In the genomic region with DNA sequence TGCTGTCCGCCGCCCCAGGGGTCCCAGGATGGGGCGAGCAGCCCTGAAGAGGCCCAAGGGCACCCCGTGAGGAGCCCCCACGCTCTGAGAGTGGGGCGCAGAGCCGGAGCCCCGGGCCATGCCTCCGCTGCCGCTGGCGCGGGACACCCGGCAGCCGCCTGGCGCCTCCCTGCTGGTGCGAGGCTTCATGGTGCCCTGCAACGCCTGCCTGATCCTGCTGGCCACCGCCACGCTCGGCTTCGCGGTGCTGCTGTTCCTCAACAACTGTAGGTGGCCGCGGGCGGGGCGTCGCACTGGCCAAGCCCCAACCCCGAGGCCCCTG, we compare ENCODE assay signal across 9 cellular contexts. TPM values are rescaled to one million over a fixed set of nuclear protein-coding genes. Genes with fewer than 3 reads are reported as not detected.
DNase-seq lines count a peak whose midpoint lies in the region; ATAC-seq and TF ChIP-seq lines count a peak whose summit lies in the region.
"Had no signal": no experiment of that assay in that cellular context is flagged by ENCODE, and none has a peak within 500 bp of the region (broad histone marks: within the 10 kb centered on the region; RNA-seq: fewer than 3 reads in every experiment).

No MANE protein-coding gene starts in this region.

- peak; percentile 46 for DNase-seq in NCI-H146 (lab: John Stamatoyannopoulos, UW)
- no peak for DNase-seq in NCI-H146 treated with DMSO at 0.1 percent for 48 hours (lab: John Stamatoyannopoulos, UW; ENCODE audit: unreplicated experiment)
- no peak for DNase-seq in activated T-helper 1 cell treated with anti-CD3 and anti-CD28 coated beads, Interleukin-12 subunit alpha, Interleukin-12 subunit beta, Interleukin-2, Interleukin-4 antibody, amounts not matched to agents 30 ng/mL and 10 ng/mL and 1 ng/mL, durations not matched to agents 14 hours and 24 hours and 36 hours (ENCODE audit: low spot score)
- peak; percentile 64 for DNase-seq in neural progenitor cell (ENCODE audit: low spot score)
- no peak for DNase-seq in activated CD8-positive, alpha-beta memory T cell treated with anti-CD3 and anti-CD28 coated beads, Interleukin-2, amount 10 ng/mL, durations not matched to agents 7 days and 5 days
- DNase-seq: activated CD4-positive, alpha-beta T cell treated with anti-CD3 and anti-CD28 coated beads, Interleukin-2, amount 50 U/mL, for 4 hours; GDM1 had no signal

- H3K4me1 ChIP-seq in neural progenitor cell = peaks cover 19% of the 10 kb centered on the region

- CTCF ChIA-PET in activated CD8-positive, alpha-beta memory T cell treated with anti-CD3 and anti-CD28 coated beads, Interleukin-2, amount 10 ng/mL, durations not matched to agents 7 days and 5 days (lab: Charles Lee) = interaction anchor here (1.0 to 4.0 kb wide), 6 partner anchors 25 to 257 kb away, joined by 3 to 40 read pairs (median 6); no protein-coding TSS in a partner anchor

- H3K79me2 ChIP-seq in neural progenitor cell (ENCODE audit: low read depth) = peaks cover 8% of the 10 kb centered on the region

- H3K9me3 Mint-ChIP-seq in activated T-helper 1 cell treated with anti-CD3 and anti-CD28 coated beads, Interleukin-12 subunit alpha, Interleukin-12 subunit beta, Interleukin-2, Interleukin-4 antibody, amounts not matched to agents 30 ng/mL and 10 ng/mL and 1 ng/mL, durations not matched to agents 14 hours and 24 hours and 36 hours = no peaks in the 10 kb centered on the region
- H3K9me3 Mint-ChIP-seq in neural progenitor cell = peaks cover 2% of the 10 kb centered on the region
- no peaks in the 10 kb centered on the region for H3K9me3 Mint-ChIP-seq in activated CD8-positive, alpha-beta memory T cell treated with anti-CD3 and anti-CD28 coated beads, Interleukin-2, amount 10 ng/mL, durations not matched to agents 7 days and 5 days (ENCODE audit: low read depth)

- H3K4me3 ChIP-seq in neural progenitor cell = peak overlapping the region; percentile 58

- H3K9me3 ChIP-seq in neural progenitor cell (ENCODE audit: low read depth) = no peaks in the 10 kb centered on the region

- peak overlapping the region; percentile 87 for H3K4me2 ChIP-seq in neural progenitor cell

- intact Hi-C loops in activated T-helper 1 cell treated with anti-CD3 and anti-CD28 coated beads, Interleukin-12 subunit alpha, Interleukin-12 subunit beta, Interleukin-2, Interleukin-4 antibody, amounts not matched to agents 30 ng/mL and 10 ng/mL and 1 ng/mL, durations not matched to agents 14 hours and 24 hours and 36 hours (cut with micrococcal nuclease) = loop anchor here (5.0 kb wide), 1 partner anchor 198 kb away; the partner anchor contains the start of genes B3GALT6 and SDF4

- H3K27me3 ChIP-seq in neural progenitor cell = peaks cover 30% of the 10 kb centered on the region

- peaks cover 76% of the 10 kb centered on the region for H4K20me1 ChIP-seq in neural progenitor cell (ENCODE audit: low read depth)

- no peak overlapping the region for H3K27ac ChIP-seq in neural progenitor cell

- peaks cover 25% of the 10 kb centered on the region for H3F3A ChIP-seq in neural progenitor cell (ENCODE audit: low read depth)

- H3K4me3 Mint-ChIP-seq in activated T-helper 1 cell treated with anti-CD3 and anti-CD28 coated beads, Interleukin-12 subunit alpha, Interleukin-12 subunit beta, Interleukin-2, Interleukin-4 antibody, amounts not matched to agents 30 ng/mL and 10 ng/mL and 1 ng/mL, durations not matched to agents 14 hours and 24 hours and 36 hours = peak overlapping the region; percentile 58
- H3K4me3 Mint-ChIP-seq in neural progenitor cell = peak overlapping the region; percentile 76
- H3K4me3 Mint-ChIP-seq in activated CD8-positive, alpha-beta memory T cell treated with anti-CD3 and anti-CD28 coated beads, Interleukin-2, amount 10 ng/mL, durations not matched to agents 7 days and 5 days = no peak overlapping the region

- H3K27ac Mint-ChIP-seq in activated T-helper 1 cell treated with anti-CD3 and anti-CD28 coated beads, Interleukin-12 subunit alpha, Interleukin-12 subunit beta, Interleukin-2, Interleukin-4 antibody, amounts not matched to agents 30 ng/mL and 10 ng/mL and 1 ng/mL, durations not matched to agents 14 hours and 24 hours and 36 hours = no peak overlapping the region
- H3K27ac Mint-ChIP-seq in neural progenitor cell = no peak overlapping the region
- no peak overlapping the region for H3K27ac Mint-ChIP-seq in activated CD8-positive, alpha-beta memory T cell treated with anti-CD3 and anti-CD28 coated beads, Interleukin-2, amount 10 ng/mL, durations not matched to agents 7 days and 5 days

- H3K27me3 Mint-ChIP-seq in activated T-helper 1 cell treated with anti-CD3 and anti-CD28 coated beads, Interleukin-12 subunit alpha, Interleukin-12 subunit beta, Interleukin-2, Interleukin-4 antibody, amounts not matched to agents 30 ng/mL and 10 ng/mL and 1 ng/mL, durations not matched to agents 14 hours and 24 hours and 36 hours (ENCODE audit: insufficient read depth) = peaks cover 22% of the 10 kb centered on the region
- H3K27me3 Mint-ChIP-seq in neural progenitor cell (ENCODE audit: insufficient read depth, low read depth) = peaks cover 15% of the 10 kb centered on the region
- peaks cover 16% of the 10 kb centered on the region for H3K27me3 Mint-ChIP-seq in activated CD8-positive, alpha-beta memory T cell treated with anti-CD3 and anti-CD28 coated beads, Interleukin-2, amount 10 ng/mL, durations not matched to agents 7 days and 5 days

- no peaks in the 10 kb centered on the region for H3K36me3 Mint-ChIP-seq in activated T-helper 1 cell treated with anti-CD3 and anti-CD28 coated beads, Interleukin-12 subunit alpha, Interleukin-12 subunit beta, Interleukin-2, Interleukin-4 antibody, amounts not matched to agents 30 ng/mL and 10 ng/mL and 1 ng/mL, durations not matched to agents 14 hours and 24 hours and 36 hours (ENCODE audit: low read depth)
- H3K36me3 Mint-ChIP-seq in neural progenitor cell = peaks cover 3% of the 10 kb centered on the region
- H3K36me3 Mint-ChIP-seq in activated CD8-positive, alpha-beta memory T cell treated with anti-CD3 and anti-CD28 coated beads, Interleukin-2, amount 10 ng/mL, durations not matched to agents 7 days and 5 days = no peaks in the 10 kb centered on the region

- no peaks in the 10 kb centered on the region for H3K36me3 ChIP-seq in neural progenitor cell

- no peak for ATAC-seq in GM19324 (IDR thresholded peaks at IDR 0.05; ENCODE audit: low FRiP score, unreplicated experiment)
- no peak for ATAC-seq in activated CD8-positive, alpha-beta memory T cell treated with anti-CD3 and anti-CD28 coated beads, Interleukin-2, amount 10 ng/mL, durations not matched to agents 7 days and 5 days

- H3K9ac ChIP-seq in neural progenitor cell = no peak overlapping the region

- TF ChIP-seq CTCF in neural progenitor cell (IDR thresholded peaks at IDR 0.05) = no peak

- H2AFZ ChIP-seq in neural progenitor cell (replicated peaks) = no peak overlapping the region

- peaks cover 11% of the 10 kb centered on the region for H3K4me1 Mint-ChIP-seq in activated T-helper 1 cell treated with anti-CD3 and anti-CD28 coated beads, Interleukin-12 subunit alpha, Interleukin-12 subunit beta, Interleukin-2, Interleukin-4 antibody, amounts not matched to agents 30 ng/mL and 10 ng/mL and 1 ng/mL, durations not matched to agents 14 hours and 24 hours and 36 hours (ENCODE audit: low read depth)
- peaks cover 11% of the 10 kb centered on the region for H3K4me1 Mint-ChIP-seq in neural progenitor cell
- H3K4me1 Mint-ChIP-seq in activated CD8-positive, alpha-beta memory T cell treated with anti-CD3 and anti-CD28 coated beads, Interleukin-2, amount 10 ng/mL, durations not matched to agents 7 days and 5 days = peaks cover 24% of the 10 kb centered on the region

RNA-seq across cellular contexts. Expression of gene AGRN, which starts 14.5 kb away (rescaled TPM):
- total RNA-seq in activated T-helper 1 cell treated with anti-CD3 and anti-CD28 coated beads, Interleukin-12 subunit alpha, Interleukin-12 subunit beta, Interleukin-2, Interleukin-4 antibody, amounts not matched to agents 30 ng/mL and 10 ng/mL and 1 ng/mL, durations not matched to agents 14 hours and 24 hours and 36 hours = 25.8 and 30.3 TPM in 2 replicates
- 34.1 and 142 TPM in 2 replicates for total RNA-seq in neural progenitor cell (ENCODE audit: low replicate concordance)
- total RNA-seq in activated CD8-positive, alpha-beta memory T cell treated with anti-CD3 and anti-CD28 coated beads, Interleukin-2, amount 10 ng/mL, durations not matched to agents 7 days and 5 days = 10 to 100 TPM; 29.3 to 32.8 TPM

RNA-seq across cellular contexts. Expression of gene ISG15, which starts 21.1 kb away (rescaled TPM):
- total RNA-seq in activated T-helper 1 cell treated with anti-CD3 and anti-CD28 coated beads, Interleukin-12 subunit alpha, Interleukin-12 subunit beta, Interleukin-2, Interleukin-4 antibody, amounts not matched to agents 30 ng/mL and 10 ng/mL and 1 ng/mL, durations not matched to agents 14 hours and 24 hours and 36 hours = 52.9 and 53.7 TPM in 2 replicates
- 22.4 and 33.6 TPM in 2 replicates for total RNA-seq in neural progenitor cell (ENCODE audit: low replicate concordance)
- total RNA-seq in activated CD8-positive, alpha-beta memory T cell treated with anti-CD3 and anti-CD28 coated beads, Interleukin-2, amount 10 ng/mL, durations not matched to agents 7 days and 5 days = 100 to 1,000 TPM; 432 to 986 TPM

RNA-seq across cellular contexts. Expression of gene HES4, which starts 34.5 kb away (rescaled TPM):
- 1.8 and 2.9 TPM in 2 replicates for total RNA-seq in activated T-helper 1 cell treated with anti-CD3 and anti-CD28 coated beads, Interleukin-12 subunit alpha, Interleukin-12 subunit beta, Interleukin-2, Interleukin-4 antibody, amounts not matched to agents 30 ng/mL and 10 ng/mL and 1 ng/mL, durations not matched to agents 14 hours and 24 hours and 36 hours
- 7.6 and 35.7 TPM in 2 replicates for total RNA-seq in neural progenitor cell (ENCODE audit: low replicate concordance)
- total RNA-seq in activated CD8-positive, alpha-beta memory T cell treated with anti-CD3 and anti-CD28 coated beads, Interleukin-2, amount 10 ng/mL, durations not matched to agents 7 days and 5 days = 1 to 10 TPM in 1 of 2 experiments, under 1 TPM in 1; 0.61 to 1.6 TPM

RNA-seq across cellular contexts. Expression of gene RNF223, which starts 39.7 kb away (rescaled TPM):
- total RNA-seq in activated T-helper 1 cell treated with anti-CD3 and anti-CD28 coated beads, Interleukin-12 subunit alpha, Interleukin-12 subunit beta, Interleukin-2, Interleukin-4 antibody, amounts not matched to agents 30 ng/mL and 10 ng/mL and 1 ng/mL, durations not matched to agents 14 hours and 24 hours and 36 hours = 0.10 TPM in 1 of 2 replicates, not detected in the other
- total RNA-seq in neural progenitor cell (ENCODE audit: low replicate concordance) = not detected in 2 replicates
- total RNA-seq in activated CD8-positive, alpha-beta memory T cell treated with anti-CD3 and anti-CD28 coated beads, Interleukin-2, amount 10 ng/mL, durations not matched to agents 7 days and 5 days = not detected
- total RNA-seq: A172 had no signal

RNA-seq across cellular contexts. Expression of gene PERM1, which starts 52.5 kb away (rescaled TPM):
- not detected in 2 replicates for total RNA-seq in activated T-helper 1 cell treated with anti-CD3 and anti-CD28 coated beads, Interleukin-12 subunit alpha, Interleukin-12 subunit beta, Interleukin-2, Interleukin-4 antibody, amounts not matched to agents 30 ng/mL and 10 ng/mL and 1 ng/mL, durations not matched to agents 14 hours and 24 hours and 36 hours
- total RNA-seq in neural progenitor cell (ENCODE audit: low replicate concordance) = not detected in 2 replicates
- not detected for total RNA-seq in activated CD8-positive, alpha-beta memory T cell treated with anti-CD3 and anti-CD28 coated beads, Interleukin-2, amount 10 ng/mL, durations not matched to agents 7 days and 5 days
- total RNA-seq: A172 had no signal

Comparison
In these comparisons a context has a peak if more than half of its experiments do, and no peak if none do; other contexts are left out.
1. DNase-seq: peak in NCI-H146 (single experiment) and neural progenitor cell (single experiment); none in NCI-H146 treated with DMSO at 0.1 percent for 48 hours (single experiment), activated T-helper 1 cell treated with anti-CD3 and anti-CD28 coated beads, Interleukin-12 subunit alpha, Interleukin-12 subunit beta, Interleukin-2, Interleukin-4 antibody, amounts not matched to agents 30 ng/mL and 10 ng/mL and 1 ng/mL, durations not matched to agents 14 hours and 24 hours and 36 hours (single experiment) and activated CD8-positive, alpha-beta memory T cell treated with anti-CD3 and anti-CD28 coated beads, Interleukin-2, amount 10 ng/mL, durations not matched to agents 7 days and 5 days (single experiment).